In genomic region chr14:93142854-93143652, GRCh38 we compare ENCODE assay signal across 19 cellular contexts. TPM values are rescaled to one million over a fixed set of nuclear protein-coding genes. Genes with fewer than 3 reads are reported as not detected.
A peak's percentile ranks its signal among the peaks of the same experiment; 100 is the strongest.
DNase-seq lines count a peak whose midpoint lies in the region; ATAC-seq and TF ChIP-seq lines count a peak whose summit lies in the region.
"Had no signal": no experiment of that assay in that cellular context is flagged by ENCODE, and none has a peak within 500 bp of the region (broad histone marks: within the 10 kb centered on the region; RNA-seq: fewer than 3 reads in every experiment).

No MANE protein-coding gene starts in this region.

- peaks cover 6% of the 10 kb centered on the region for H3K4me1 Mint-ChIP-seq in activated CD4-positive, alpha-beta memory T cell treated with anti-CD3 and anti-CD28 coated beads for 36 hours (ENCODE audit: low read depth)
- H3K4me1 Mint-ChIP-seq in activated CD4-positive, alpha-beta memory T cell treated with anti-CD3 and anti-CD28 coated beads, Interleukin-2, amount 10 ng/mL, durations not matched to agents 7 days and 5 days = peaks cover 11% of the 10 kb centered on the region

- no peak overlapping the region for H3K4me3 ChIP-seq in right lobe of liver
- H3K4me3 ChIP-seq: A549, GM23338 had no signal

- no peaks in the 10 kb centered on the region for H3K36me3 Mint-ChIP-seq in activated CD4-positive, alpha-beta memory T cell treated with anti-CD3 and anti-CD28 coated beads for 36 hours
- H3K36me3 Mint-ChIP-seq in activated CD4-positive, alpha-beta memory T cell treated with anti-CD3 and anti-CD28 coated beads, Interleukin-2, amount 10 ng/mL, durations not matched to agents 7 days and 5 days (ENCODE audit: low read depth) = no peaks in the 10 kb centered on the region
- H3K36me3 Mint-ChIP-seq: CD4-positive, alpha-beta memory T cell had no signal

- intact Hi-C loops in activated CD4-positive, alpha-beta memory T cell treated with anti-CD3 and anti-CD28 coated beads for 36 hours (cut with micrococcal nuclease) = no loop called here
- intact Hi-C loops in right lobe of liver (cut with DNase I) = loop anchor here in 1 of 2 donors (10.0 kb wide), 1 partner anchor 188 kb away; no protein-coding TSS in a partner anchor
- intact Hi-C loops in posterior vena cava (cut with DNase I) = no loop called here

- H3K36me3 ChIP-seq in right lobe of liver = no peaks in the 10 kb centered on the region

- WGBS in right lobe of liver (ENCODE audit: insufficient coverage, low coverage, low lambda C conversion rate, missing lambda C conversion rate) = 41% methylated on average over 8 of the region's 13 CpGs

- H3K4me1 ChIP-seq in right lobe of liver = peaks cover 0 to 20% (median 8%) of the 10 kb centered on the region in 4 donors
- H3K4me1 ChIP-seq: A549 had no signal

- H3K9me3 ChIP-seq in right lobe of liver = no peaks in the 10 kb centered on the region
- H3K9me3 ChIP-seq: A549 had no signal

- DNase-seq in activated CD4-positive, alpha-beta memory T cell treated with anti-CD3 and anti-CD28 coated beads for 36 hours = no peak
- DNase-seq in activated CD4-positive, alpha-beta memory T cell treated with anti-CD3 and anti-CD28 coated beads, Interleukin-2, amount 10 ng/mL, durations not matched to agents 7 days and 5 days = no peak
- DNase-seq in left lobe of liver (ENCODE audit: low spot score) (peak; percentile 60), right lobe of liver (peak; percentile 65 to 78 (median 70)), NCI-H2029 (lab: John Stamatoyannopoulos, UW) (no peak), posterior vena cava (ENCODE audit: low spot score) (no peak)
- DNase-seq in stimulated activated CD4-positive, alpha-beta T cell treated with anti-CD3 and anti-CD28 coated beads, Interleukin-4, amount 100 ng/mL, for 4 hours = no peak
- DNase-seq: 8988T; C1 segment of cervical spinal cord; Calu3; CD4-positive, alpha-beta memory T cell; COR-L47; DMS53; DMS79 treated with DMSO at 0.1 percent for 48 hours; GF-D8; H9 had no signal

- ATAC-seq in left lobe of liver (peak; percentile 69), right lobe of liver (peak; percentile 79 to 87 (median 82))
- ATAC-seq: A549, GM23338, HCT116 had no signal

- TF ChIP-seq POLR2A in right lobe of liver (IDR thresholded peaks at IDR 0.05) = no peak

- H3K27me3 Mint-ChIP-seq in activated CD4-positive, alpha-beta memory T cell treated with anti-CD3 and anti-CD28 coated beads for 36 hours = peaks cover 3% of the 10 kb centered on the region
- H3K27me3 Mint-ChIP-seq in activated CD4-positive, alpha-beta memory T cell treated with anti-CD3 and anti-CD28 coated beads, Interleukin-2, amount 10 ng/mL, durations not matched to agents 7 days and 5 days = peaks cover 2% of the 10 kb centered on the region

- no peaks in the 10 kb centered on the region for H3K9me3 Mint-ChIP-seq in activated CD4-positive, alpha-beta memory T cell treated with anti-CD3 and anti-CD28 coated beads for 36 hours
- no peaks in the 10 kb centered on the region for H3K9me3 Mint-ChIP-seq in activated CD4-positive, alpha-beta memory T cell treated with anti-CD3 and anti-CD28 coated beads, Interleukin-2, amount 10 ng/mL, durations not matched to agents 7 days and 5 days
- H3K9me3 Mint-ChIP-seq: CD4-positive, alpha-beta memory T cell; GM23338; H9 had no signal

- peak overlapping the region in 2 of 3 donors; percentile 56 to 73 for H3K27ac ChIP-seq in right lobe of liver
- H3K27ac ChIP-seq: A549 had no signal

- H3K27me3 ChIP-seq in right lobe of liver = no peaks in the 10 kb centered on the region

- no peak overlapping the region for H3K4me3 Mint-ChIP-seq in activated CD4-positive, alpha-beta memory T cell treated with anti-CD3 and anti-CD28 coated beads for 36 hours
- H3K4me3 Mint-ChIP-seq in activated CD4-positive, alpha-beta memory T cell treated with anti-CD3 and anti-CD28 coated beads, Interleukin-2, amount 10 ng/mL, durations not matched to agents 7 days and 5 days = no peak overlapping the region
- H3K4me3 Mint-ChIP-seq: CD4-positive, alpha-beta memory T cell; GM23338; H9 had no signal

- POLR2A ChIA-PET in activated CD4-positive, alpha-beta memory T cell treated with anti-CD3 and anti-CD28 coated beads for 36 hours (lab: Charles Lee) = interaction anchor here (0.6 kb wide), 1 partner anchor 1195 kb away, joined by 5 read pairs; the partner anchor contains the start of gene FBLN5
- POLR2A ChIA-PET in activated CD4-positive, alpha-beta memory T cell treated with anti-CD3 and anti-CD28 coated beads, Interleukin-2, amount 10 ng/mL, durations not matched to agents 7 days and 5 days (lab: Charles Lee) = no interaction called here

- TF ChIP-seq CTCF in right lobe of liver (IDR thresholded peaks at IDR 0.05) = no peak

- H3K27ac Mint-ChIP-seq in activated CD4-positive, alpha-beta memory T cell treated with anti-CD3 and anti-CD28 coated beads for 36 hours = peak overlapping the region; percentile 8
- no peak overlapping the region for H3K27ac Mint-ChIP-seq in activated CD4-positive, alpha-beta memory T cell treated with anti-CD3 and anti-CD28 coated beads, Interleukin-2, amount 10 ng/mL, durations not matched to agents 7 days and 5 days
- H3K27ac Mint-ChIP-seq: CD4-positive, alpha-beta memory T cell; GM23338; H9 had no signal

- CTCF ChIA-PET in activated CD4-positive, alpha-beta memory T cell treated with anti-CD3 and anti-CD28 coated beads for 36 hours (lab: Charles Lee) = interaction anchor here (0.7 to 9.1 kb wide), 2 partner anchors 28 to 193 kb away, joined by 3 to 152 read pairs; partner anchors contain the start of gene ITPK1
- CTCF ChIA-PET in activated CD4-positive, alpha-beta memory T cell treated with anti-CD3 and anti-CD28 coated beads, Interleukin-2, amount 10 ng/mL, durations not matched to agents 7 days and 5 days (lab: Charles Lee) = interaction anchor here (0.8 kb wide), 1 partner anchor 30 kb away, joined by 3 read pairs; no protein-coding TSS in a partner anchor

RNA-seq across cellular contexts. Expression of gene ITPK1, which starts 27.3 kb away (rescaled TPM):
- 10 to 100 TPM; 28.1 to 35.2 TPM for total RNA-seq in activated CD4-positive, alpha-beta memory T cell treated with anti-CD3 and anti-CD28 coated beads for 36 hours
- total RNA-seq in activated CD4-positive, alpha-beta memory T cell treated with anti-CD3 and anti-CD28 coated beads, Interleukin-2, amount 10 ng/mL, durations not matched to agents 7 days and 5 days = 10 to 100 TPM; 59.3 to 62.3 TPM
- total RNA-seq in left lobe of liver = 61.3 TPM
- 10 to 100 TPM; 28.4 to 61.0 (median 40.0) TPM for total RNA-seq in right lobe of liver
- total RNA-seq in posterior vena cava = 10 to 100 TPM; 50.9 to 68.6 TPM

RNA-seq across cellular contexts. Expression of gene MOAP1, which starts 41.6 kb away (rescaled TPM):
- total RNA-seq in activated CD4-positive, alpha-beta memory T cell treated with anti-CD3 and anti-CD28 coated beads for 36 hours = 10 to 100 TPM; 14.2 to 14.8 TPM
- 10 to 100 TPM; 23.1 to 24.6 TPM for total RNA-seq in activated CD4-positive, alpha-beta memory T cell treated with anti-CD3 and anti-CD28 coated beads, Interleukin-2, amount 10 ng/mL, durations not matched to agents 7 days and 5 days
- 10.4 TPM for total RNA-seq in left lobe of liver
- total RNA-seq in right lobe of liver = 10 to 100 TPM in 4 of 6 experiments, 1 to 10 TPM in 2; 9.4 to 13.5 (median 11.3) TPM
- total RNA-seq in posterior vena cava = 10 to 100 TPM; 21.7 to 21.8 TPM

RNA-seq across cellular contexts. Expression of gene LYSET, which starts 42.1 kb away (rescaled TPM):
- total RNA-seq in activated CD4-positive, alpha-beta memory T cell treated with anti-CD3 and anti-CD28 coated beads for 36 hours = 10 to 100 TPM; 12.0 to 12.4 TPM
- total RNA-seq in activated CD4-positive, alpha-beta memory T cell treated with anti-CD3 and anti-CD28 coated beads, Interleukin-2, amount 10 ng/mL, durations not matched to agents 7 days and 5 days = 1 to 10 TPM; 7.4 to 8.3 TPM
- 8.1 TPM for total RNA-seq in left lobe of liver
- 10 to 100 TPM in 1 of 6 experiments, 1 to 10 TPM in 5; 4.0 to 11.0 (median 7.7) TPM for total RNA-seq in right lobe of liver
- 10 to 100 TPM; 13.6 to 16.3 TPM for total RNA-seq in posterior vena cava

Comparison
In these comparisons a context has a peak if more than half of its experiments do, and no peak if none do; other contexts are left out.
1. DNase-seq: peak in left lobe of liver (single experiment) and right lobe of liver (3 of 3); none in activated CD4-positive, alpha-beta memory T cell treated with anti-CD3 and anti-CD28 coated beads for 36 hours (single experiment), activated CD4-positive, alpha-beta memory T cell treated with anti-CD3 and anti-CD28 coated beads, Interleukin-2, amount 10 ng/mL, durations not matched to agents 7 days and 5 days (single experiment), stimulated activated CD4-positive, alpha-beta T cell treated with anti-CD3 and anti-CD28 coated beads, Interleukin-4, amount 100 ng/mL, for 4 hours (0 of 2), NCI-H2029 (single experiment) and posterior vena cava (single experiment).